ENCODE assay signal across 21 cellular contexts in genomic region chr11:122398851-122399250, GRCh38.
"Had no signal": no experiment of that assay in that cellular context is flagged by ENCODE, and none has a peak within 500 bp of the region (broad histone marks: within the 10 kb centered on the region; RNA-seq: fewer than 3 reads in every experiment).

No MANE protein-coding gene starts in this region.

- DNase-seq: KBM-7; MM.1S; NCI-H1092 treated with DMSO at 0.1 percent for 48 hours; NCI-H1436; NCI-H187; NCI-H2029; NCI-H2081 treated with DMSO at 0.1 percent for 48 hours; NCI-H2171; NCI-H446; NCI-H510A; NCI-H524 treated with DMSO at 0.1 percent for 48 hours; NCI-H69; NCI-H774; NK-92 treated with Interleukin-12 subunit alpha and Interleukin-12 subunit beta, amount 100 ng/mL, for 24 hours; OCI-M1; PC-9; Peyer's patch; SHP77 treated with DMSO at 0.1 percent for 48 hours; SJCRH30 had no signal

- H3K27ac ChIP-seq: HL-60, PC-9, Peyer's patch, SJCRH30 had no signal

- H3K4me3 ChIP-seq: PC-9, Peyer's patch, SJCRH30 had no signal

- H3K4me1 ChIP-seq: Peyer's patch, SJCRH30 had no signal

- H3K36me3 ChIP-seq: Peyer's patch, SJCRH30 had no signal

- H3K4me2 ChIP-seq: PC-9 had no signal

- H2AFZ ChIP-seq: PC-9 had no signal

- H3K9me3 ChIP-seq: Peyer's patch, SJCRH30 had no signal

- H3K27me3 ChIP-seq: Peyer's patch, SJCRH30 had no signal

- ATAC-seq: SK-N-SH treated with all-trans-retinoic acid at 6 μM for 48 hours had no signal
